22 cellular contexts compared by ENCODE assay signal in genomic region chr2:70233892-70234291, GRCh38.
"Had no signal": no experiment of that assay in that cellular context is flagged by ENCODE, and none has a peak within 500 bp of the region (broad histone marks: within the 10 kb centered on the region; RNA-seq: fewer than 3 reads in every experiment).

No MANE protein-coding gene starts in this region.

- H3K4me3 Mint-ChIP-seq: activated naive CD8-positive, alpha-beta T cell treated with anti-CD3 and anti-CD28 coated beads, Interleukin-2, amount 10 ng/mL, durations not matched to agents 7 days and 5 days; activated T-helper 17 cell treated with anti-CD3 and anti-CD28 coated beads, Interleukin-2, amount 50 U/mL, for 72 hours; brain; naive thymus-derived CD4-positive, alpha-beta T cell; stimulated activated naive B cell treated with anti-CD40 and anti-IgM and Interleukin-4, amounts not matched to agents 10 μg/mL and 1 μg/mL and 100 μg/mL, for 72 hours had no signal

- H3K27me3 Mint-ChIP-seq: activated naive CD8-positive, alpha-beta T cell treated with anti-CD3 and anti-CD28 coated beads, Interleukin-2, amount 10 ng/mL, durations not matched to agents 7 days and 5 days; activated T-helper 17 cell treated with anti-CD3 and anti-CD28 coated beads, Interleukin-2, amount 50 U/mL, for 72 hours; brain; naive thymus-derived CD4-positive, alpha-beta T cell; stimulated activated naive B cell treated with anti-CD40 and anti-IgM and Interleukin-4, amounts not matched to agents 10 μg/mL and 1 μg/mL and 100 μg/mL, for 72 hours had no signal

- ATAC-seq: activated T-helper 17 cell treated with anti-CD3 and anti-CD28 coated beads, Interleukin-2, amount 50 U/mL, for 72 hours; gastrocnemius medialis; heart left ventricle; naive thymus-derived CD4-positive, alpha-beta T cell; stimulated activated naive B cell treated with anti-CD40 and anti-IgM and Interleukin-4, amounts not matched to agents 10 μg/mL and 1 μg/mL and 100 μg/mL, for 72 hours had no signal

- H3K36me3 ChIP-seq: ovary had no signal

- H3K27me3 ChIP-seq: colonic mucosa, gastrocnemius medialis, heart left ventricle, ovary, spleen had no signal

- H3K9me3 ChIP-seq: colonic mucosa, gastrocnemius medialis, heart left ventricle, ovary, spleen had no signal

- H3K4me3 ChIP-seq: colonic mucosa, gastrocnemius medialis, heart left ventricle, ovary, spleen had no signal

- H3K27ac Mint-ChIP-seq: activated naive CD8-positive, alpha-beta T cell treated with anti-CD3 and anti-CD28 coated beads, Interleukin-2, amount 10 ng/mL, durations not matched to agents 7 days and 5 days; activated T-helper 17 cell treated with anti-CD3 and anti-CD28 coated beads, Interleukin-2, amount 50 U/mL, for 72 hours; stimulated activated naive B cell treated with anti-CD40 and anti-IgM and Interleukin-4, amounts not matched to agents 10 μg/mL and 1 μg/mL and 100 μg/mL, for 72 hours had no signal

- H3K27ac ChIP-seq: colonic mucosa, gastrocnemius medialis, heart left ventricle, ovary, spleen, VCaP had no signal

- H3K4me1 Mint-ChIP-seq: activated naive CD8-positive, alpha-beta T cell treated with anti-CD3 and anti-CD28 coated beads, Interleukin-2, amount 10 ng/mL, durations not matched to agents 7 days and 5 days; brain had no signal

- DNase-seq: activated CD4-positive, alpha-beta T cell treated with anti-CD3 and anti-CD28 coated beads, Interleukin-2, amount 50 U/mL, for 48 hours; activated CD4-positive, CD25-positive, alpha-beta regulatory T cell treated with anti-CD3 and anti-CD28 coated beads, Interleukin-2, amount 50 U/mL, for 72 hours; activated naive CD4-positive, alpha-beta T cell; activated naive CD8-positive, alpha-beta T cell treated with anti-CD3 and anti-CD28 coated beads, Interleukin-2, amount 10 ng/mL, durations not matched to agents 7 days and 5 days; activated T-cell treated with anti-CD3 and anti-CD28 coated beads for 4 hours; amygdala; central memory CD4-positive, alpha-beta T cell; colonic mucosa; gastrocnemius medialis; heart left ventricle; kidney glomerular epithelial cell; mesenchymal stem cell; naive thymus-derived CD4-positive, alpha-beta T cell; ovary; spleen; stimulated activated CD4-positive, alpha-beta T cell treated with anti-CD3 and anti-CD28 coated beads, Interleukin-4, amount 100 ng/mL, for 4 hours; stimulated activated naive B cell treated with anti-CD40 and anti-IgM and Interleukin-4, amounts not matched to agents 10 μg/mL and 1 μg/mL and 100 μg/mL, for 72 hours; T-helper 2 cell had no signal

- H3K4me1 ChIP-seq: colonic mucosa had no signal

- FAIRE-seq: endometrium had no signal

- H3K9me3 Mint-ChIP-seq: activated naive CD8-positive, alpha-beta T cell treated with anti-CD3 and anti-CD28 coated beads, Interleukin-2, amount 10 ng/mL, durations not matched to agents 7 days and 5 days; activated T-helper 17 cell treated with anti-CD3 and anti-CD28 coated beads, Interleukin-2, amount 50 U/mL, for 72 hours; brain; naive thymus-derived CD4-positive, alpha-beta T cell; stimulated activated naive B cell treated with anti-CD40 and anti-IgM and Interleukin-4, amounts not matched to agents 10 μg/mL and 1 μg/mL and 100 μg/mL, for 72 hours had no signal
